Comparison of ENCODE assay signal across 15 cellular contexts in the genomic region with DNA sequence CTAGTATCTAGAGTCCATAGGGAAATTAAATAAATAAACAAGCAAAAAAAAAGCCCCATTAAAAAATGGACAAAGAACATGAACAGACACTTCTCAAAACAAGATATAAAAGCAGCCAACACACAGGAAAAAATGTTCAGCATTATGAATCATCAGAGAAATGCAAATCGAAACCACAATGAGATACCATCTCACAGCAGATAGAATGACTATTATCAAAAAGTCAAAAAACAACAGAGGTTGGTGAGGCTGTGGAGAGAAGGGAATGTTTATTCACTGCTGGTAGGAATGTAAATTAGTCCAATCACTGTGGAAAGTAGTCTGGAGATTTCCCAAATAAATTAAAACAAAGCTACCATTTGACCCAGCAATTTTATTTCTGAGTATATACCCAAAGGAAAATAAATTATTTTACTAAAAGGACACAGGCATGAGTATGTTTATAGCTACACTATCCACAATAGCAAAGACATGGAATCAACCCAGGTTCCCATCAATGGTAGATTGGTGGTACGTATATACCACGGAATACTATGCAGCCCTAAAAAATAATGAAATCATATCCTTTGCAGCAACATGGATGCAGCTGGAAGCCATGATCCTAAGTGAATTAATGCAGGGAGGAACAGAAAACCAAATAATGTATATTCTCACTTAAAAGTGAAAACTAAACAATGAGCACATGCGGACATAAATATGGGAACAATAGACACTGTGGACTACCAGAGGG.
DNase-seq lines count a peak whose midpoint lies in the region; ATAC-seq, FAIRE-seq and TF ChIP-seq lines count a peak whose summit lies in the region.
"Had no signal": no experiment of that assay in that cellular context is flagged by ENCODE, and none has a peak within 500 bp of the region (broad histone marks: within the 10 kb centered on the region; RNA-seq: fewer than 3 reads in every experiment).

No MANE protein-coding gene starts in this region.

- H3F3A ChIP-seq in SK-N-SH (replicated peaks; ENCODE audit: insufficient read depth), result peaks cover 29% of the 10 kb centered on the region

- H2AFZ ChIP-seq in SK-N-SH (ENCODE audit: low read depth), result no peak overlapping the region

- TF ChIP-seq EP300 in SK-N-SH (IDR thresholded peaks at IDR 0.05; ENCODE audit: borderline replicate concordance in 1 of 2, low read depth in 1 of 2, low read length in 1 of 2), result peak in 1 of 2 experiments; percentile 94; a peak in 2 of 4 replicates

- FAIRE-seq in urothelium cell line (lab: Jason Lieb, UNC), result peak; percentile 37
- FAIRE-seq: frontal cortex had no signal

- TF ChIP-seq CTCF in SK-N-SH (IDR thresholded peaks at IDR 0.05), result peak; percentile 51
- no peak for TF ChIP-seq CTCF in fibroblast of mammary gland (conservative IDR thresholded peaks at IDR 0.05; ENCODE audit: control insufficient read depth, insufficient read depth, low read depth, low read length)

- H3K27ac ChIP-seq in SK-N-SH (ENCODE audit: low read depth in 2 of 2, low read length in 1 of 2), result peak overlapping the region; percentile 58 to 78; a peak in 3 of 4 replicates
- H3K27ac ChIP-seq: thyroid gland had no signal

- H3K9me3 Mint-ChIP-seq in activated CD4-positive, alpha-beta T cell treated with anti-CD3 and anti-CD28 coated beads for 36 hours (ENCODE audit: low read depth), result peaks cover 11% of the 10 kb centered on the region

- no peak for DNase-seq in activated CD4-positive, alpha-beta T cell treated with anti-CD3 and anti-CD28 coated beads for 36 hours
- DNase-seq in activated CD4-positive, alpha-beta T cell treated with anti-CD3 and anti-CD28 coated beads, Interleukin-2, amount 50 U/mL, for 4 hours, result no peak
- no peak for DNase-seq in SK-N-SH
- DNase-seq in fibroblast of mammary gland (ENCODE audit: low read depth), result peak; percentile 79
- no peak for DNase-seq in urothelium cell line (ENCODE audit: low spot score)
- no peak for DNase-seq in hypothalamus (lab: John Stamatoyannopoulos, UW)
- DNase-seq in NK-92 (lab: John Stamatoyannopoulos, UW; ENCODE audit: unreplicated experiment), result no peak
- no peak for DNase-seq in islet precursor cell
- DNase-seq: 8988T; activated B cell treated with CpG ODN at 0.5 μM for 24 hours; activated T-cell treated with anti-CD3 and anti-CD28 coated beads, Interleukin-2, amount 50 U/mL, for 48 hours; central memory CD4-positive, alpha-beta T cell; thyroid gland had no signal

- no peaks in the 10 kb centered on the region for H3K27me3 ChIP-seq in SK-N-SH (ENCODE audit: insufficient read depth)
- H3K27me3 ChIP-seq: thyroid gland had no signal

- CTCF ChIA-PET in activated CD4-positive, alpha-beta T cell treated with anti-CD3 and anti-CD28 coated beads for 36 hours (lab: Charles Lee), result interaction anchor here (0.6 kb wide), 1 partner anchor 445 kb away, joined by 3 read pairs; no protein-coding TSS in a partner anchor
- CTCF ChIA-PET in SK-N-SH (lab: Yijun Ruan, JAX), result no interaction called here

- H3K4me2 ChIP-seq in SK-N-SH, result 0 out of 2 replicates have a peak overlapping the region, but pooled peaks have one; percentile 3

- H3K27ac Mint-ChIP-seq in activated CD4-positive, alpha-beta T cell treated with anti-CD3 and anti-CD28 coated beads for 36 hours, result no peak overlapping the region
- H3K27ac Mint-ChIP-seq: activated B cell treated with CpG ODN at 0.5 μM for 24 hours, nephron had no signal

- no peak overlapping the region for H3K9ac ChIP-seq in SK-N-SH

- no peak for TF ChIP-seq RAD21 in SK-N-SH (IDR thresholded peaks at IDR 0.05; ENCODE audit: low read length)

- peaks cover 2% of the 10 kb centered on the region for H3K27me3 Mint-ChIP-seq in activated CD4-positive, alpha-beta T cell treated with anti-CD3 and anti-CD28 coated beads for 36 hours
- H3K27me3 Mint-ChIP-seq: activated B cell treated with CpG ODN at 0.5 μM for 24 hours had no signal

- intact Hi-C loops in activated CD4-positive, alpha-beta T cell treated with anti-CD3 and anti-CD28 coated beads for 36 hours (cut with DNase I, micrococcal nuclease), result no loop called here

- H3K4me3 Mint-ChIP-seq in activated CD4-positive, alpha-beta T cell treated with anti-CD3 and anti-CD28 coated beads for 36 hours, result no peak overlapping the region
- H3K4me3 Mint-ChIP-seq: activated B cell treated with CpG ODN at 0.5 μM for 24 hours, nephron had no signal

- POLR2A ChIA-PET in activated CD4-positive, alpha-beta T cell treated with anti-CD3 and anti-CD28 coated beads for 36 hours (lab: Charles Lee), result no interaction called here
- POLR2A ChIA-PET in SK-N-SH (lab: Yijun Ruan, JAX), result no interaction called here

- H3K4me3 ChIP-seq in SK-N-SH (ENCODE audit: low read depth in 2 of 2, low read length in 1 of 2), result no peak overlapping the region
- no peak overlapping the region for H3K4me3 ChIP-seq in fibroblast of mammary gland (ENCODE audit: control insufficient read depth, low read depth, low read length)
- H3K4me3 ChIP-seq: thyroid gland had no signal

- ATAC-seq in activated CD4-positive, alpha-beta T cell treated with anti-CD3 and anti-CD28 coated beads for 36 hours, result peak; percentile 36

- no peaks in the 10 kb centered on the region for H3K9me2 ChIP-seq in SK-N-SH

- peaks cover 0 to 9% of the 10 kb centered on the region in 2 experiments; a peak in 2 of 4 replicates for H3K4me1 ChIP-seq in SK-N-SH (ENCODE audit: control insufficient read depth in 1 of 2, insufficient read depth in 2 of 2, low read depth in 1 of 2, low read length in 1 of 2)
- H3K4me1 ChIP-seq: thyroid gland had no signal

- no peaks in the 10 kb centered on the region for H3K79me2 ChIP-seq in SK-N-SH (ENCODE audit: insufficient read depth)

- no peaks in the 10 kb centered on the region for H3K36me3 Mint-ChIP-seq in activated CD4-positive, alpha-beta T cell treated with anti-CD3 and anti-CD28 coated beads for 36 hours (ENCODE audit: low read depth)

- no peaks in the 10 kb centered on the region for H3K9me3 ChIP-seq in SK-N-SH
- H3K9me3 ChIP-seq: thyroid gland had no signal

- H4K20me1 ChIP-seq in SK-N-SH (ENCODE audit: insufficient read depth), result no peaks in the 10 kb centered on the region; the same call in 1 of the 2 replicates

- H3K36me3 ChIP-seq in SK-N-SH (replicated peaks in 1 of 2; ENCODE audit: control insufficient read depth in 1 of 2, insufficient read depth in 2 of 2, low read length in 1 of 2), result no peaks in the 10 kb centered on the region
- H3K36me3 ChIP-seq: thyroid gland had no signal

- 76% methylated on average over 4 of the region's 4 CpGs for WGBS in SK-N-SH (ENCODE audit: low lambda C conversion rate)

- peaks cover 4% of the 10 kb centered on the region for H3K4me1 Mint-ChIP-seq in activated CD4-positive, alpha-beta T cell treated with anti-CD3 and anti-CD28 coated beads for 36 hours
- H3K4me1 Mint-ChIP-seq: activated B cell treated with CpG ODN at 0.5 μM for 24 hours, nephron had no signal

TF ChIP-seq in SK-N-SH, 30 proteins besides CTCF, POLR2A, EP300 and RAD21 (continues in another document):
- TF ChIP-seq FOSL2 (IDR thresholded peaks at IDR 0.05; ENCODE audit: borderline replicate concordance, low read depth) (peak; percentile 97), PBX3 (IDR thresholded peaks at IDR 0.05) (peak; percentile 91), MAX (IDR thresholded peaks at IDR 0.05; ENCODE audit: low read depth) (peak; percentile 57; the same call in 1 of the 2 replicates), TCF12 (IDR thresholded peaks at IDR 0.05) (peak; percentile 98), RCOR1 (IDR thresholded peaks at IDR 0.05; ENCODE audit: low read length) (no peak), NFIC (IDR thresholded peaks at IDR 0.05; ENCODE audit: borderline replicate concordance) (peak; percentile 90), USF2 (IDR thresholded peaks at IDR 0.05; ENCODE audit: borderline replicate concordance, low read depth, low read length) (no peak), CHD2 (IDR thresholded peaks at IDR 0.05; ENCODE audit: low read length, partially characterized antibody) (no peak), MEF2A (IDR thresholded peaks at IDR 0.05; ENCODE audit: borderline replicate concordance, low read depth) (peak; percentile 61), NRF1 (IDR thresholded peaks at IDR 0.05; ENCODE audit: low read depth, low read length) (no peak)
- TF ChIP-seq, protein P1, sequence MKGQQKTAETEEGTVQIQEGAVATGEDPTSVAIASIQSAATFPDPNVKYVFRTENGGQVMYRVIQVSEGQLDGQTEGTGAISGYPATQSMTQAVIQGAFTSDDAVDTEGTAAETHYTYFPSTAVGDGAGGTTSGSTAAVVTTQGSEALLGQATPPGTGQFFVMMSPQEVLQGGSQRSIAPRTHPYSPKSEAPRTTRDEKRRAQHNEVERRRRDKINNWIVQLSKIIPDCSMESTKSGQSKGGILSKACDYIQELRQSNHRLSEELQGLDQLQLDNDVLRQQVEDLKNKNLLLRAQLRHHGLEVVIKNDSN (IDR thresholded peaks at IDR 0.05; ENCODE audit: borderline replicate concordance, low read depth), result no peak
